In the genomic region with DNA sequence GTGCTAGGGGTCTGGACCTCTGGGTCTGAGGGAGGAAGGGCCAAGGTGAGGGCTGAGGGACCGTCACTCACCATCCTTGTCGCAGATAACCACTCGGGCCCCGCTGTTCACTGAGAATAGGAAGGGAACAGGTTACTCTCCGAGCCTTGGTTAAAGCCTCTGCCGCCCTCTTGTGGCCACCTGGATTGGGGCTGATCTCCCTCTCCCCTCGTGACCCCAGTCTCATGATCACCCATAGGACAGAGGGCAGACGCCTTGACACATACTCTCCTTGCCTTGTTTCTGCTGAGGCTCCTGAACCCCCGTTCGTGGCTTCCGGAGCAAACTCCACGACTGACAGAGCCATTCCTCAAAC, we compare ENCODE assay signal across 8 cellular contexts. TPM values are rescaled to one million over a fixed set of nuclear protein-coding genes. Genes with fewer than 3 reads are reported as not detected.
A peak's percentile ranks its signal among the peaks of the same experiment; 100 is the strongest.
DNase-seq lines count a peak whose midpoint lies in the region; ATAC-seq and TF ChIP-seq lines count a peak whose summit lies in the region.

No MANE protein-coding gene starts in this region.

- WGBS in thyroid gland, 2 donors: 3 to 6% methylated on average over 11 to 12 of the region's 12 CpGs

- peaks cover 1% of the 10 kb centered on the region for H3K27me3 Mint-ChIP-seq in activated naive CD8-positive, alpha-beta T cell treated with anti-CD3 and anti-CD28 coated beads, Interleukin-2, amount 10 ng/mL, durations not matched to agents 7 days and 5 days

- POLR2A ChIA-PET in activated naive CD8-positive, alpha-beta T cell treated with anti-CD3 and anti-CD28 coated beads, Interleukin-2, amount 10 ng/mL, durations not matched to agents 7 days and 5 days (lab: Charles Lee): interaction anchor here (1.0 to 2.4 kb wide), 2 partner anchors 37 to 40 kb away, joined by 3 to 9 read pairs; a partner anchor contains a TSS

- peak overlapping the region; percentile 96 for H3K4me2 ChIP-seq in parathyroid adenoma (ENCODE audit: low read length)

- H3K36me3 ChIP-seq in parathyroid adenoma (ENCODE audit: control insufficient read depth, insufficient read depth, low read length) (no peaks in the 10 kb centered on the region), thyroid gland (no peaks in the 10 kb centered on the region)

- ATAC-seq in activated naive CD8-positive, alpha-beta T cell treated with anti-CD3 and anti-CD28 coated beads, Interleukin-2, amount 10 ng/mL, durations not matched to agents 7 days and 5 days (ENCODE audit: low read depth): peak; percentile 94
- peak; percentile 98 for ATAC-seq in Right ventricle myocardium superior (ENCODE audit: poor library complexity)

- H3K9me3 ChIP-seq in parathyroid adenoma (ENCODE audit: control insufficient read depth, low read length): no peaks in the 10 kb centered on the region
- no peaks in the 10 kb centered on the region for H3K9me3 ChIP-seq in thyroid gland

- peak overlapping the region; percentile 81 for H3K27ac Mint-ChIP-seq in activated naive CD8-positive, alpha-beta T cell treated with anti-CD3 and anti-CD28 coated beads, Interleukin-2, amount 10 ng/mL, durations not matched to agents 7 days and 5 days

- H3K79me2 ChIP-seq in parathyroid adenoma: no peaks in the 10 kb centered on the region

- H3K4me3 Mint-ChIP-seq in activated naive CD8-positive, alpha-beta T cell treated with anti-CD3 and anti-CD28 coated beads, Interleukin-2, amount 10 ng/mL, durations not matched to agents 7 days and 5 days: peak overlapping the region; percentile 91

- H3K4me1 ChIP-seq in parathyroid adenoma: no peaks in the 10 kb centered on the region
- H3K4me1 ChIP-seq in thyroid gland: peaks cover 15 to 18% of the 10 kb centered on the region in 2 donors

- DNase-seq in DMS114 treated with DMSO at 0.1 percent for 48 hours (lab: John Stamatoyannopoulos, UW; ENCODE audit: unreplicated experiment): peak; percentile 49
- peak; percentile 85 for DNase-seq in H4 (ENCODE audit: low spot score)
- peak; percentile 76 for DNase-seq in NCI-H1092 treated with DMSO at 0.1 percent for 48 hours (lab: John Stamatoyannopoulos, UW)
- DNase-seq in SKM-1 (lab: John Stamatoyannopoulos, UW; ENCODE audit: unreplicated experiment): peak; percentile 27
- DNase-seq in activated naive CD8-positive, alpha-beta T cell treated with anti-CD3 and anti-CD28 coated beads, Interleukin-2, amount 10 ng/mL, durations not matched to agents 7 days and 5 days: peak; percentile 92
- DNase-seq in Right ventricle myocardium superior: peak; percentile 96
- peak; percentile 98 for DNase-seq in thyroid gland

- intact Hi-C loops in Right ventricle myocardium superior (cut with DNase I): loop anchor here (1.0 kb wide), 1 partner anchor 41 kb away; no protein-coding TSS in a partner anchor
- intact Hi-C loops in thyroid gland (cut with DNase I): loop anchor here (2.0 to 10.0 kb wide), 2 partner anchors 41 to 191 kb away; a partner anchor contains a TSS

- H3K27ac ChIP-seq in parathyroid adenoma (peak overlapping the region; percentile 85), thyroid gland (peak overlapping the region; percentile 69 to 92 (median 87))

- no peaks in the 10 kb centered on the region for H3K36me3 Mint-ChIP-seq in activated naive CD8-positive, alpha-beta T cell treated with anti-CD3 and anti-CD28 coated beads, Interleukin-2, amount 10 ng/mL, durations not matched to agents 7 days and 5 days

- peaks cover 15% of the 10 kb centered on the region for H3K4me1 Mint-ChIP-seq in activated naive CD8-positive, alpha-beta T cell treated with anti-CD3 and anti-CD28 coated beads, Interleukin-2, amount 10 ng/mL, durations not matched to agents 7 days and 5 days

- H3K9ac ChIP-seq in parathyroid adenoma: peak overlapping the region; percentile 70

- H3K27me3 ChIP-seq in parathyroid adenoma (ENCODE audit: control insufficient read depth, insufficient read depth, low read length) (no peaks in the 10 kb centered on the region), thyroid gland (no peaks in the 10 kb centered on the region)

- H2AFZ ChIP-seq in parathyroid adenoma: peak overlapping the region; percentile 93

- peak; percentile 93 for TF ChIP-seq CTCF in parathyroid adenoma (IDR thresholded peaks at IDR 0.05)
- peak; percentile 67 to 98 (median 94) for TF ChIP-seq CTCF in thyroid gland (IDR thresholded peaks at IDR 0.05)

- peak; percentile 47 to 84 for TF ChIP-seq POLR2A in thyroid gland (IDR thresholded peaks at IDR 0.05)

- H3K4me3 ChIP-seq in parathyroid adenoma (ENCODE audit: low read depth, low read length) (peak overlapping the region; percentile 91), thyroid gland (replicated peaks in 1 of 3) (peak overlapping the region in 2 of 3 donors; percentile 16 to 27)

- H3K9me3 Mint-ChIP-seq in activated naive CD8-positive, alpha-beta T cell treated with anti-CD3 and anti-CD28 coated beads, Interleukin-2, amount 10 ng/mL, durations not matched to agents 7 days and 5 days: no peaks in the 10 kb centered on the region

RNA-seq across cellular contexts. Expression of a gene that starts 0.6 kb away (rescaled TPM):
- total RNA-seq in H4 (2014; rRNA removed; shearing (Covaris generic)): not detected in 2 replicates
- total RNA-seq in activated naive CD8-positive, alpha-beta T cell treated with anti-CD3 and anti-CD28 coated beads, Interleukin-2, amount 10 ng/mL, durations not matched to agents 7 days and 5 days: 1 to 10 TPM; 2.6 to 3.3 TPM
- 1.9 TPM for total RNA-seq in Right ventricle myocardium superior
- total RNA-seq in thyroid gland: 10 to 100 TPM; 11.9 to 46.8 (median 22.2) TPM

RNA-seq across cellular contexts. Expression of a gene that starts 24.9 kb away (rescaled TPM):
- total RNA-seq in H4 (2014; rRNA removed; shearing (Covaris generic)): 45.4 and 47.3 TPM in 2 replicates
- 10 to 100 TPM; 40.6 to 43.9 TPM for total RNA-seq in activated naive CD8-positive, alpha-beta T cell treated with anti-CD3 and anti-CD28 coated beads, Interleukin-2, amount 10 ng/mL, durations not matched to agents 7 days and 5 days
- total RNA-seq in Right ventricle myocardium superior: 59.5 TPM
- total RNA-seq in thyroid gland: 10 to 100 TPM; 35.4 to 52.8 (median 45.9) TPM

RNA-seq across cellular contexts. Expression of a gene that starts 32.7 kb away (rescaled TPM):
- 2.9 and 5.4 TPM in 2 replicates for total RNA-seq in H4 (2014; rRNA removed; shearing (Covaris generic))
- total RNA-seq in activated naive CD8-positive, alpha-beta T cell treated with anti-CD3 and anti-CD28 coated beads, Interleukin-2, amount 10 ng/mL, durations not matched to agents 7 days and 5 days: 1 to 10 TPM; 4.0 to 7.0 TPM
- total RNA-seq in Right ventricle myocardium superior (17.7 TPM), thyroid gland (10 to 100 TPM; 15.2 to 21.8 (median 19.0) TPM)

RNA-seq across cellular contexts. Expression of a gene that starts 36.5 kb away (rescaled TPM):
- 15.8 and 16.1 TPM in 2 replicates for total RNA-seq in H4 (2014; rRNA removed; shearing (Covaris generic))
- total RNA-seq in activated naive CD8-positive, alpha-beta T cell treated with anti-CD3 and anti-CD28 coated beads, Interleukin-2, amount 10 ng/mL, durations not matched to agents 7 days and 5 days: 10 to 100 TPM; 82.8 to 83.9 TPM
- 60.4 TPM for total RNA-seq in Right ventricle myocardium superior
- total RNA-seq in thyroid gland: 10 to 100 TPM; 18.7 to 31.7 (median 24.2) TPM

Comparison
In these comparisons a context has a peak if more than half of its experiments do, and no peak if none do; other contexts are left out.
1. Peak in every context shown above with its lines: DNase-seq, ATAC-seq, H3K4me3 ChIP-seq and H3K27ac ChIP-seq.
2. DNase-seq: peak in every context shown above with its lines; median percentile 98 in thyroid gland; 96 in Right ventricle myocardium superior; 92 in activated naive CD8-positive, alpha-beta T cell treated with anti-CD3 and anti-CD28 coated beads, Interleukin-2, amount 10 ng/mL, durations not matched to agents 7 days and 5 days; 85 in H4; 76 in NCI-H1092 treated with DMSO at 0.1 percent for 48 hours; 49 in DMS114 treated with DMSO at 0.1 percent for 48 hours; 27 in SKM-1.